Comparison of ENCODE assay signal across 9 cellular contexts in genomic region chr3:12560505-12561188, GRCh38. TPM values are rescaled to one million over a fixed set of nuclear protein-coding genes. Genes with fewer than 3 reads are reported as not detected.
DNase-seq lines count a peak whose midpoint lies in the region; ATAC-seq, FAIRE-seq and TF ChIP-seq lines count a peak whose summit lies in the region.
"Had no signal": no experiment of that assay in that cellular context is flagged by ENCODE, and none has a peak within 500 bp of the region (broad histone marks: within the 10 kb centered on the region; RNA-seq: fewer than 3 reads in every experiment).

No MANE protein-coding gene starts in this region.

- peak overlapping the region in 8 of 10 donors; percentile 2 to 84 (median 59) for H3K27ac Mint-ChIP-seq in naive thymus-derived CD8-positive, alpha-beta T cell

- H2AFZ ChIP-seq in OCI-LY1 (ENCODE audit: low read length) (no peak overlapping the region), HepG2 (ENCODE audit: low read length) (no peak overlapping the region)

- DNase-seq in naive thymus-derived CD8-positive, alpha-beta T cell, result peak in 1 of 10 donors; percentile 27
- no peak for DNase-seq in cortex of kidney (lab: John Stamatoyannopoulos, UW)
- no peak for DNase-seq in stimulated activated CD8-positive, alpha-beta memory T cell treated with anti-CD3 and anti-CD28 coated beads, Interleukin-4, amount 100 ng/mL, for 48 hours
- DNase-seq in foreskin keratinocyte, result no peak
- DNase-seq in HepG2 (ENCODE audit: low spot score), result no peak

- H3K4me3 Mint-ChIP-seq in naive thymus-derived CD8-positive, alpha-beta T cell, result peak overlapping the region in 5 of 10 donors; percentile 4 to 88 (median 13)

- H3K27ac ChIP-seq in HEK293 (ENCODE audit: extremely low read depth, low read depth, low read length), result no peak overlapping the region
- H3K27ac ChIP-seq in OCI-LY1 (ENCODE audit: low read depth, low read length, poor library complexity, severe bottlenecking), result peak overlapping the region; percentile 31
- H3K27ac ChIP-seq in foreskin keratinocyte, result no peak overlapping the region
- no peak overlapping the region for H3K27ac ChIP-seq in HepG2 (ENCODE audit: extremely low read length, insufficient read depth, low read length)

- H3K79me2 ChIP-seq in OCI-LY1 (ENCODE audit: insufficient read depth, low read length) (peaks cover 68% of the 10 kb centered on the region), HepG2 (ENCODE audit: insufficient read depth, low read length) (peaks cover 84% of the 10 kb centered on the region)

- peaks cover 11 to 15% (median 12%) of the 10 kb centered on the region in 3 donors for H3K36me3 Mint-ChIP-seq in naive thymus-derived CD8-positive, alpha-beta T cell

- H3K4me1 ChIP-seq in HEK293 (ENCODE audit: control insufficient read depth, insufficient read depth, low read length) (peaks cover 23% of the 10 kb centered on the region), OCI-LY1 (ENCODE audit: insufficient read depth, low read length, severe bottlenecking) (peaks cover 48% of the 10 kb centered on the region), foreskin keratinocyte (peaks cover 8% of the 10 kb centered on the region), HepG2 (ENCODE audit: insufficient read depth, low read length) (peaks cover 56% of the 10 kb centered on the region)

- H3K9me2 ChIP-seq in OCI-LY1 (ENCODE audit: low read depth, low read length), result no peaks in the 10 kb centered on the region

- H3K36me3 ChIP-seq in HEK293 (ENCODE audit: control insufficient read depth in 2 of 2, insufficient read depth in 1 of 2, low read length in 2 of 2) (no peaks in the 10 kb centered on the region; a peak in 1 of 3 replicates), OCI-LY1 (ENCODE audit: insufficient read depth, low read length) (no peaks in the 10 kb centered on the region), HepG2 (replicated peaks in 1 of 2; ENCODE audit: control insufficient read depth in 1 of 2, insufficient read depth in 2 of 2, low read length in 2 of 2) (no peaks in the 10 kb centered on the region)

- in situ Hi-C loops in HepG2 (cut with HindIII; ENCODE audit: extremely low pct_ligation_motif_present, low pct_unique_long_range_greater_than_20kb), result no loop called here

- 97% methylated on average over 5 of the region's 5 CpGs for WGBS in HepG2 (ENCODE audit: low lambda C conversion rate)

- no peaks in the 10 kb centered on the region for H3F3A ChIP-seq in OCI-LY1 (ENCODE audit: insufficient read depth, low read length)

- POLR2A ChIA-PET in HEK293 (lab: Yijun Ruan, JAX) (no interaction called here), HepG2 (lab: Yijun Ruan, JAX) (no interaction called here)
- POLR2A ChIA-PET in naive thymus-derived CD8-positive, alpha-beta T cell (lab: Charles Lee), result interaction anchor here (1.5 kb wide), 1 partner anchor 103 kb away, joined by 3 read pairs; the partner anchor contains the start of gene RAF1

- TF ChIP-seq CTCF in HEK293 (tag by site-specific recombination; IDR thresholded peaks at IDR 0.05) (no peak), OCI-LY1 (IDR thresholded peaks at IDR 0.05; ENCODE audit: low read length) (no peak), foreskin keratinocyte (conservative IDR thresholded peaks at IDR 0.05) (no peak), HepG2 (CRISPR knock-in tag; IDR thresholded peaks at IDR 0.05) (no peak)

- H3K9ac ChIP-seq in OCI-LY1 (ENCODE audit: low read length), result no peak overlapping the region
- no peak overlapping the region for H3K9ac ChIP-seq in HepG2 (ENCODE audit: insufficient read depth, low read depth, low read length)

- peaks cover 0 to 6% (median 2%) of the 10 kb centered on the region in 5 donors for H3K27me3 Mint-ChIP-seq in naive thymus-derived CD8-positive, alpha-beta T cell

- no peak for TF ChIP-seq RAD21 in HepG2 (CRISPR knock-in tag; IDR thresholded peaks at IDR 0.05)

- no peak for FAIRE-seq in HepG2 (lab: Jason Lieb, UNC)

- peaks cover 37 to 77% (median 71%) of the 10 kb centered on the region in 4 donors for H3K4me1 Mint-ChIP-seq in naive thymus-derived CD8-positive, alpha-beta T cell

- ATAC-seq in GM18858 (IDR thresholded peaks at IDR 0.05; ENCODE audit: unreplicated experiment), result peak; percentile 43
- ATAC-seq in naive thymus-derived CD8-positive, alpha-beta T cell, result peak in 1 of 2 donors; percentile 37
- ATAC-seq in foreskin keratinocyte, result no peak
- no peak for ATAC-seq in HepG2

- H4K20me1 ChIP-seq in OCI-LY1 (ENCODE audit: insufficient read depth, low read length), result no peaks in the 10 kb centered on the region
- H4K20me1 ChIP-seq in HepG2 (ENCODE audit: insufficient read depth, low read length), result peaks cover 58% of the 10 kb centered on the region

- TF ChIP-seq POLR2A in HepG2 (IDR thresholded peaks at IDR 0.05; ENCODE audit: insufficient read depth in 1 of 2, low read depth in 2 of 2, low read length in 2 of 2), result no peak

- H3K27me3 ChIP-seq in OCI-LY1 (ENCODE audit: insufficient read depth, low read length) (no peaks in the 10 kb centered on the region), foreskin keratinocyte (no peaks in the 10 kb centered on the region), HepG2 (ENCODE audit: control insufficient read depth in 1 of 2, insufficient read depth in 2 of 2, low read length in 2 of 2) (no peaks in the 10 kb centered on the region; a peak in 1 of 5 replicates)

- H3K4me2 ChIP-seq in OCI-LY1 (ENCODE audit: low read length) (peak overlapping the region; percentile 40; the same call in 1 of the 2 replicates), HepG2 (ENCODE audit: low read depth, low read length) (no peak overlapping the region)

- CTCF ChIA-PET in HEK293 (lab: Yijun Ruan, JAX) (interaction anchor here (0.6 to 2.1 kb wide), 4 partner anchors 98 to 514 kb away, joined by 4 to 6 read pairs (median 4); no protein-coding TSS in a partner anchor), HepG2 (lab: Yijun Ruan, JAX; ENCODE audit: low intra/inter-chr PET ratio, low total read pairs) (no interaction called here)

- no peak overlapping the region for H3K4me3 ChIP-seq in HEK293 (ENCODE audit: low read depth, low read length)
- no peak overlapping the region for H3K4me3 ChIP-seq in OCI-LY1 (ENCODE audit: low read depth, low read length, poor library complexity, severe bottlenecking)
- H3K4me3 ChIP-seq in HepG2 (replicated peaks in 1 of 3; ENCODE audit: insufficient read depth in 1 of 3, low read depth in 2 of 3, low read length in 3 of 3), result no peak overlapping the region

- intact Hi-C loops in HepG2 (cut with micrococcal nuclease; ENCODE audit: unreplicated experiment), result no loop called here

- TF ChIP-seq EP300 in HepG2 (IDR thresholded peaks at IDR 0.05; ENCODE audit: low read depth in 2 of 2, low read length in 2 of 2) (no peak), HepG2 (CRISPR knock-in tag; IDR thresholded peaks at IDR 0.05; ENCODE audit: borderline replicate concordance) (no peak)

- BruUV-seq in HepG2 (replicated peaks; lab: Mats Ljungman, UMichigan), result no TSS peak

- peaks cover 0 to 10% (median 5%) of the 10 kb centered on the region in 9 donors for H3K9me3 Mint-ChIP-seq in naive thymus-derived CD8-positive, alpha-beta T cell

- H3K9me3 ChIP-seq in HEK293 (ENCODE audit: control insufficient read depth, insufficient read depth, low read depth, low read length), result no peaks in the 10 kb centered on the region
- H3K9me3 ChIP-seq in OCI-LY1 (ENCODE audit: low read length), result no peaks in the 10 kb centered on the region
- H3K9me3 ChIP-seq in HepG2 (ENCODE audit: low read length), result no peaks in the 10 kb centered on the region

RNA-seq across cellular contexts. Expression of gene MKRN2, which starts 3.8 kb away (rescaled TPM):
- total RNA-seq in naive thymus-derived CD8-positive, alpha-beta T cell, result 10 to 100 TPM; 32.4 to 33.0 TPM
- polyA plus RNA-seq in naive thymus-derived CD8-positive, alpha-beta T cell, result 10 to 100 TPM; 43.5 to 56.3 (median 47.5) TPM
- total RNA-seq in foreskin keratinocyte, result 26.1 and 28.2 TPM in 2 replicates
- polyA plus RNA-seq in foreskin keratinocyte, result 14.1 and 16.3 TPM in 2 replicates
- 25.5 and 32.8 TPM in 2 replicates for total RNA-seq in HepG2 (2016; rRNA removed; fragmentation: Illumina TruSeq; extraction: Trizol)
- total RNA-seq in HepG2 (2016; cell fraction: cytosol; rRNA removed; fragmentation: Illumina TruSeq; extraction: Trizol; ENCODE audit: low read depth), result 6.0 and 6.3 TPM in 2 replicates
- 26.0 and 33.1 TPM in 2 replicates for total RNA-seq in HepG2 (2016; cell fraction: insoluble cytoplasmic fraction; rRNA removed; fragmentation: Illumina TruSeq; extraction: Trizol)
- 15.9 and 16.1 TPM in 2 replicates for total RNA-seq in HepG2 (2016; cell fraction: membrane; rRNA removed; fragmentation: Illumina TruSeq; extraction: Trizol)
- 16.1 and 18.3 TPM in 2 replicates for total RNA-seq in HepG2 (2016; cell fraction: nucleus; rRNA removed; fragmentation: Illumina TruSeq; extraction: Trizol)
- polyA plus RNA-seq in HepG2 (2011; rRNA removed), result 33.1 and 34.3 TPM in 2 replicates
- polyA plus RNA-seq in HepG2 (2011; cell fraction: cytosol; rRNA removed), result 37.5 and 39.8 TPM in 2 replicates
- polyA plus RNA-seq in HepG2 (2011; cell fraction: nucleus; rRNA removed), result 41.7 and 47.8 TPM in 2 replicates
- polyA plus RNA-seq in HepG2 (2012), result 22.8 and 24.6 TPM in 2 replicates
- 4.6 and 5.8 TPM in 2 replicates for polyA plus RNA-seq in HepG2 (2016; cell fraction: cytosol; fragmentation: Illumina TruSeq; extraction: Trizol; ENCODE audit: low read depth)
- 33.0 and 34.3 TPM in 2 replicates for polyA plus RNA-seq in HepG2 (2016; cell fraction: insoluble cytoplasmic fraction; fragmentation: Illumina TruSeq; extraction: Trizol; ENCODE audit: low read depth)
- polyA plus RNA-seq in HepG2 (2016; cell fraction: membrane; fragmentation: Illumina TruSeq; extraction: Trizol; ENCODE audit: low read depth), result 8.6 and 9.6 TPM in 2 replicates
- 25.5 and 25.7 TPM in 2 replicates for polyA plus RNA-seq in HepG2 (2016; cell fraction: nucleus; fragmentation: Illumina TruSeq; extraction: Trizol; ENCODE audit: insufficient read depth, low read depth)
- polyA minus RNA-seq in HepG2 (2011; rRNA and poly(A)+ RNA removed; ENCODE audit: low replicate concordance), result 54.0 and 55.3 TPM in 2 replicates
- 20.7 and 21.2 TPM in 2 replicates for polyA minus RNA-seq in HepG2 (2011; cell fraction: cytosol; rRNA and poly(A)+ RNA removed)
- 19.4 and 25.2 TPM in 2 replicates for polyA minus RNA-seq in HepG2 (2011; cell fraction: nucleus; rRNA and poly(A)+ RNA removed)

RNA-seq across cellular contexts. Expression of gene MKRN2OS, which starts 15.3 kb away (rescaled TPM):
- total RNA-seq in naive thymus-derived CD8-positive, alpha-beta T cell, result not detected
- not detected for polyA plus RNA-seq in naive thymus-derived CD8-positive, alpha-beta T cell
- total RNA-seq in foreskin keratinocyte (3.1 and 3.9 TPM in 2 replicates), HepG2 (2016; rRNA removed; fragmentation: Illumina TruSeq; extraction: Trizol) (not detected in 2 replicates)
- polyA plus RNA-seq in foreskin keratinocyte (4.1 and 4.4 TPM in 2 replicates), HepG2 (2011; rRNA removed) (not detected in 2 replicates)
- not detected in 2 replicates for total RNA-seq in HepG2 (2016; cell fraction: cytosol; rRNA removed; fragmentation: Illumina TruSeq; extraction: Trizol; ENCODE audit: low read depth)
- total RNA-seq in HepG2 (2016; cell fraction: insoluble cytoplasmic fraction; rRNA removed; fragmentation: Illumina TruSeq; extraction: Trizol), result not detected in 2 replicates
- total RNA-seq in HepG2 (2016; cell fraction: membrane; rRNA removed; fragmentation: Illumina TruSeq; extraction: Trizol), result not detected in 2 replicates
- total RNA-seq in HepG2 (2016; cell fraction: nucleus; rRNA removed; fragmentation: Illumina TruSeq; extraction: Trizol), result not detected in 2 replicates
- polyA plus RNA-seq in HepG2 (2011; cell fraction: cytosol; rRNA removed), result 0.08 TPM in 1 of 2 replicates, not detected in the other
- not detected in 2 replicates for polyA plus RNA-seq in HepG2 (2011; cell fraction: nucleus; rRNA removed)
- polyA plus RNA-seq in HepG2 (2012), result 0.17 and 0.24 TPM in 2 replicates
- not detected in 2 replicates for polyA plus RNA-seq in HepG2 (2016; cell fraction: cytosol; fragmentation: Illumina TruSeq; extraction: Trizol; ENCODE audit: low read depth)
- not detected in 2 replicates for polyA plus RNA-seq in HepG2 (2016; cell fraction: insoluble cytoplasmic fraction; fragmentation: Illumina TruSeq; extraction: Trizol; ENCODE audit: low read depth)
- not detected in 2 replicates for polyA plus RNA-seq in HepG2 (2016; cell fraction: membrane; fragmentation: Illumina TruSeq; extraction: Trizol; ENCODE audit: low read depth)
- polyA plus RNA-seq in HepG2 (2016; cell fraction: nucleus; fragmentation: Illumina TruSeq; extraction: Trizol; ENCODE audit: insufficient read depth, low read depth), result not detected in 2 replicates
- not detected in 2 replicates for polyA minus RNA-seq in HepG2 (2011; rRNA and poly(A)+ RNA removed; ENCODE audit: low replicate concordance)
- polyA minus RNA-seq in HepG2 (2011; cell fraction: cytosol; rRNA and poly(A)+ RNA removed), result not detected in 2 replicates
- not detected in 2 replicates for polyA minus RNA-seq in HepG2 (2011; cell fraction: nucleus; rRNA and poly(A)+ RNA removed)
- total RNA-seq: RPMI7951 had no signal
